In genomic region chr12:111841750-111842555, GRCh38 we compare ENCODE assay signal across 1 cellular context.
A peak's percentile ranks its signal among the peaks of the same experiment; 100 is the strongest.
TF ChIP-seq lines count a peak whose summit lies in the region.

MAPKAPK5 (plus strand) TSS chr12:111842228; CDS start chr12:111842734, 506 bp downstream.

TF ChIP-seq in HepG2, 621 proteins besides CTCF, POLR2A, EP300 and RAD21 (continued from another document and continues in another):
- 0 out of 2 replicates have a peak, but pooled peaks have one; percentile 17 for TF ChIP-seq SOX13 (IDR thresholded peaks at IDR 0.05)
- peak in 1 of 2 experiments; percentile 45; a peak in 2 of 4 replicates for TF ChIP-seq SOX13 (CRISPR knock-in tag; conservative IDR thresholded peaks at IDR 0.05 in 1 of 2, IDR thresholded peaks at IDR 0.05 in 1 of 2)
- 0 out of 2 replicates have a peak, but pooled peaks have one; percentile 44 for TF ChIP-seq ETS1 (CRISPR knock-in tag; IDR thresholded peaks at IDR 0.05)
- peak; percentile 87 for TF ChIP-seq MXD3 (CRISPR knock-in tag; IDR thresholded peaks at IDR 0.05)
- TF ChIP-seq ZNF446 (CRISPR knock-in tag; IDR thresholded peaks at IDR 0.05), result no peak
- peak; percentile 99 for TF ChIP-seq ZNF335 (CRISPR knock-in tag; IDR thresholded peaks at IDR 0.05)
- peak; percentile 71 for TF ChIP-seq ZNF501 (CRISPR knock-in tag; IDR thresholded peaks at IDR 0.05)
- no peak; the same call in 1 of the 2 replicates for TF ChIP-seq IRF9 (CRISPR knock-in tag; IDR thresholded peaks at IDR 0.05; ENCODE audit: borderline replicate concordance)
- peak; percentile 82; the same call in 1 of the 2 replicates for TF ChIP-seq GTF3A (CRISPR knock-in tag; conservative IDR thresholded peaks at IDR 0.05)
- TF ChIP-seq ZNF550 (CRISPR knock-in tag; IDR thresholded peaks at IDR 0.05; ENCODE audit: borderline replicate concordance), result 0 out of 2 replicates have a peak, but pooled peaks have one; percentile 42
- TF ChIP-seq PRDM10 (CRISPR knock-in tag; IDR thresholded peaks at IDR 0.05; ENCODE audit: low read depth), result no peak
- no peak for TF ChIP-seq SOX6 (IDR thresholded peaks at IDR 0.05)
- TF ChIP-seq SOX6 (CRISPR knock-in tag; IDR thresholded peaks at IDR 0.05), result peak; percentile 79
- TF ChIP-seq THYN1 (CRISPR knock-in tag; IDR thresholded peaks at IDR 0.05; ENCODE audit: borderline replicate concordance, low read depth), result no peak
- TF ChIP-seq DNMT1 (CRISPR knock-in tag; IDR thresholded peaks at IDR 0.05), result 0 out of 2 replicates have a peak, but pooled peaks have one; percentile 18
- no peak for TF ChIP-seq SYNCRIP (IDR thresholded peaks at IDR 0.05; ENCODE audit: insufficient read depth, low read depth, low read length)
- no peak for TF ChIP-seq ZNF570 (CRISPR knock-in tag; IDR thresholded peaks at IDR 0.05; ENCODE audit: borderline replicate concordance)
- TF ChIP-seq CHD2 (IDR thresholded peaks at IDR 0.05; ENCODE audit: low read depth, low read length), result peak; percentile 89
- TF ChIP-seq UBTF (CRISPR knock-in tag; IDR thresholded peaks at IDR 0.05), result peak; percentile 71
- no peak; the same call in 1 of the 2 replicates for TF ChIP-seq SIN3A (IDR thresholded peaks at IDR 0.05; ENCODE audit: borderline replicate concordance, low read depth, low read length)
- peak; percentile 81; the same call in 1 of the 2 replicates for TF ChIP-seq CBX5 (CRISPR knock-in tag; IDR thresholded peaks at IDR 0.05; ENCODE audit: borderline replicate concordance)
- TF ChIP-seq MED13 (CRISPR knock-in tag; IDR thresholded peaks at IDR 0.05), result no peak
- no peak for TF ChIP-seq ATM (IDR thresholded peaks at IDR 0.05; ENCODE audit: borderline replicate concordance)
- TF ChIP-seq ZNF282 (IDR thresholded peaks at IDR 0.05; ENCODE audit: partially characterized antibody), result no peak
- TF ChIP-seq ZNF740 (CRISPR knock-in tag; IDR thresholded peaks at IDR 0.05), result no peak
- TF ChIP-seq ZBTB3 (CRISPR knock-in tag; IDR thresholded peaks at IDR 0.05; ENCODE audit: borderline replicate concordance, low read depth), result peak; percentile 51; the same call in 1 of the 2 replicates
- no peak for TF ChIP-seq TCF7L2 (IDR thresholded peaks at IDR 0.05; ENCODE audit: low read depth, low read length)
- peak; percentile 95 for TF ChIP-seq TARDBP (CRISPR knock-in tag; IDR thresholded peaks at IDR 0.05)
- TF ChIP-seq CREM (IDR thresholded peaks at IDR 0.05), result peak; percentile 99
- TF ChIP-seq CREM (CRISPR knock-in tag; IDR thresholded peaks at IDR 0.05), result peak; percentile 93
- TF ChIP-seq DDIT3 (CRISPR knock-in tag; IDR thresholded peaks at IDR 0.05), result no peak
- TF ChIP-seq ZNF75D (CRISPR knock-in tag; IDR thresholded peaks at IDR 0.05; ENCODE audit: borderline replicate concordance), result no peak
- TF ChIP-seq CREB1 (IDR thresholded peaks at IDR 0.05), result peak; percentile 100
- peak; percentile 98 for TF ChIP-seq CREB1 (CRISPR knock-in tag; IDR thresholded peaks at IDR 0.05)
- peak; percentile 70; the same call in 1 of the 2 replicates for TF ChIP-seq ZBTB38 (CRISPR knock-in tag; IDR thresholded peaks at IDR 0.05)
- TF ChIP-seq SSRP1 (CRISPR knock-in tag; IDR thresholded peaks at IDR 0.05), result peak; percentile 52; the same call in 1 of the 2 replicates
- TF ChIP-seq MIER3 (CRISPR knock-in tag; IDR thresholded peaks at IDR 0.05; ENCODE audit: borderline replicate concordance), result no peak
- peak; percentile 45; the same call in 1 of the 2 replicates for TF ChIP-seq ZMYM3 (CRISPR knock-in tag; IDR thresholded peaks at IDR 0.05)
- TF ChIP-seq MEIS1 (CRISPR knock-in tag; IDR thresholded peaks at IDR 0.05; ENCODE audit: borderline replicate concordance), result peak; percentile 75
- TF ChIP-seq NKX3-1 (CRISPR knock-in tag; IDR thresholded peaks at IDR 0.05), result no peak; the same call in 1 of the 2 replicates
- TF ChIP-seq BHLHE40 (IDR thresholded peaks at IDR 0.05; ENCODE audit: low read length), result peak; percentile 95
- TF ChIP-seq ZBTB4 (CRISPR knock-in tag; IDR thresholded peaks at IDR 0.05; ENCODE audit: borderline replicate concordance), result 0 out of 2 replicates have a peak, but pooled peaks have one; percentile 40
- no peak for TF ChIP-seq GTF2F1 (IDR thresholded peaks at IDR 0.05; ENCODE audit: low read length)
- peak; percentile 40; the same call in 1 of the 2 replicates for TF ChIP-seq AHR (CRISPR knock-in tag; IDR thresholded peaks at IDR 0.05)
- TF ChIP-seq TEAD3 (CRISPR knock-in tag; optimal IDR thresholded peaks at IDR 0.05; ENCODE audit: borderline replicate concordance), result peak; percentile 70
- no peak for TF ChIP-seq ZSCAN12 (CRISPR knock-in tag; IDR thresholded peaks at IDR 0.05)
- no peak for TF ChIP-seq CHD4 (IDR thresholded peaks at IDR 0.05; ENCODE audit: borderline replicate concordance, low read length)
- TF ChIP-seq ZMAT5 (CRISPR knock-in tag; IDR thresholded peaks at IDR 0.05; ENCODE audit: borderline replicate concordance, low read depth), result no peak
- TF ChIP-seq ZNF83 (CRISPR knock-in tag; IDR thresholded peaks at IDR 0.05; ENCODE audit: borderline replicate concordance), result no peak
- TF ChIP-seq MYPOP (CRISPR knock-in tag; IDR thresholded peaks at IDR 0.05), result peak; percentile 73
- TF ChIP-seq LRRFIP1 (CRISPR knock-in tag; conservative IDR thresholded peaks at IDR 0.05), result 0 out of 2 replicates have a peak, but pooled peaks have one; percentile 56
- TF ChIP-seq ZFY (CRISPR knock-in tag; IDR thresholded peaks at IDR 0.05), result peak; percentile 93
- no peak for TF ChIP-seq NFYC (CRISPR knock-in tag; IDR thresholded peaks at IDR 0.05)
